ENCODE assay signal across 27 cellular contexts in the genomic region with DNA sequence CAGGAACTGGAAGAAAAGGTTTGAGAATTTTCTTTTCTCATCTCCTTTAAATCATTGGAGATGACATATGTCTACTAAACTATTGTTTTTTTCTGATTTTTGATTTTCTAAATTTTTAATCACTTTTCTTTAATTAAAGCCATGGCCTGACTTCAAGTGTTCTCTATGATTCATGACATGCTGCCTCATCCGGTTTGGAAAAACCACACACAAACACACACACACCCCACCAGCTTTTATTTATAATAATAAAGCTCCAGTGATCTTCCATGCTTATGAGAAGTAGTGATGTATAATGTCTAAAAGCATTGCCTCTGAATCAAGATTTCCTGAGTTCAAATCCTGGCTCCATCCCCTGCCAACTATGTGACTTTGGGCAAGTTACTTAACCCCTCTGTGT.
"Had no signal": no experiment of that assay in that cellular context is flagged by ENCODE, and none has a peak within 500 bp of the region (broad histone marks: within the 10 kb centered on the region; RNA-seq: fewer than 3 reads in every experiment).

No MANE protein-coding gene starts in this region.

- ATAC-seq: activated CD8-positive, alpha-beta memory T cell treated with anti-CD3 and anti-CD28 coated beads, Interleukin-2, amount 10 ng/mL, durations not matched to agents 7 days and 5 days; activated CD8-positive, alpha-beta T cell treated with anti-CD3 and anti-CD28 coated beads, Interleukin-2, amount 10 ng/mL, durations not matched to agents 7 days and 5 days; activated naive CD8-positive, alpha-beta T cell treated with anti-CD3 and anti-CD28 coated beads, Interleukin-2, amount 50 U/mL, for 24 hours; body of pancreas; esophagus mucosa; foreskin keratinocyte; gastroesophageal sphincter; heart right ventricle had no signal

- H3K4me1 ChIP-seq: adrenal gland, body of pancreas, foreskin keratinocyte, gastroesophageal sphincter had no signal

- H3K4me2 ChIP-seq: hepatocyte had no signal

- H3K4me3 ChIP-seq: adrenal gland, body of pancreas, gastroesophageal sphincter, heart right ventricle, hepatocyte had no signal

- H3K27ac ChIP-seq: adrenal gland, body of pancreas, foreskin keratinocyte, gastroesophageal sphincter, heart right ventricle, hepatocyte had no signal

- H3K79me2 ChIP-seq: hepatocyte had no signal

- H3K36me3 ChIP-seq: adrenal gland, gastroesophageal sphincter, heart right ventricle had no signal

- H3K27me3 ChIP-seq: adrenal gland, body of pancreas, gastroesophageal sphincter, heart right ventricle, hepatocyte had no signal

- H2AFZ ChIP-seq: hepatocyte had no signal

- DNase-seq: activated CD4-positive, alpha-beta memory T cell treated with anti-CD3 and anti-CD28 coated beads for 36 hours; activated CD4-positive, alpha-beta T cell treated with anti-CD3 and anti-CD28 coated beads for 4 hours; activated CD4-positive, alpha-beta T cell treated with anti-CD3 and anti-CD28 coated beads, Interleukin-2, amount 50 U/mL, for 1 hour; activated CD4-positive, CD25-positive, alpha-beta regulatory T cell; activated CD4-positive, CD25-positive, alpha-beta regulatory T cell treated with anti-CD3 and anti-CD28 coated beads, Interleukin-2, amount 50 U/mL, for 72 hours; activated CD8-positive, alpha-beta memory T cell treated with anti-CD3 and anti-CD28 coated beads, Interleukin-2, amount 10 ng/mL, durations not matched to agents 7 days and 5 days; activated CD8-positive, alpha-beta memory T cell treated with anti-CD3 and anti-CD28 coated beads, Interleukin-2, amount 50 U/mL, for 4 hours; activated CD8-positive, alpha-beta T cell treated with anti-CD3 and anti-CD28 coated beads, Interleukin-2, amount 10 ng/mL, durations not matched to agents 7 days and 5 days; activated effector memory CD4-positive, alpha-beta T cell treated with anti-CD3 and anti-CD28 coated beads, Interleukin-2, amount 50 U/mL, for 16 hours; activated naive CD4-positive, alpha-beta T cell treated with anti-CD3 and anti-CD28 coated beads for 36 hours; activated naive CD8-positive, alpha-beta T cell treated with anti-CD3 and anti-CD28 coated beads for 36 hours; activated naive CD8-positive, alpha-beta T cell treated with anti-CD3 and anti-CD28 coated beads, Interleukin-2, amount 50 U/mL, for 24 hours; activated T-cell treated with anti-CD3 and anti-CD28 coated beads, Interleukin-2, amount 50 U/mL, for 1 hour; activated T-cell treated with anti-CD3 and anti-CD28 coated beads, Interleukin-2, amount 50 U/mL, for 48 hours; adrenal gland; amygdala; aorta; body of pancreas; caudate nucleus; effector CD8-positive, alpha-beta T cell; foreskin keratinocyte; heart right ventricle; T-helper 1 cell; T-helper 2 cell had no signal

- H3K9me3 ChIP-seq: adrenal gland, body of pancreas, gastroesophageal sphincter, heart right ventricle had no signal
